ENCODE assay signal across 14 cellular contexts in genomic region chr18:46712406-46712805, GRCh38. TPM values are rescaled to one million over a fixed set of nuclear protein-coding genes. Genes with fewer than 3 reads are reported as not detected.
DNase-seq lines count a peak whose midpoint lies in the region; ATAC-seq and TF ChIP-seq lines count a peak whose summit lies in the region.
"Had no signal": no experiment of that assay in that cellular context is flagged by ENCODE, and none has a peak within 500 bp of the region (broad histone marks: within the 10 kb centered on the region; RNA-seq: fewer than 3 reads in every experiment).

No MANE protein-coding gene starts in this region.

- DNase-seq in LHCN-M2 (ENCODE audit: low read depth) (peak; percentile 66), epidermal melanocyte (ENCODE audit: insufficient read length, low spot score) (peak; percentile 31), nephron progenitor cell (peak; percentile 17), HuH-7.5 (ENCODE audit: low spot score) (no peak), H7 (no peak), NCI-H82 treated with DMSO at 0.1 percent for 48 hours (lab: John Stamatoyannopoulos, UW; ENCODE audit: unreplicated experiment) (no peak)
- DNase-seq: Calu3; effector CD8-positive, alpha-beta T cell; naive thymus-derived CD4-positive, alpha-beta T cell; NCI-H2029 treated with DMSO at 0.1 percent for 48 hours; stimulated activated naive CD4-positive, alpha-beta T cell had no signal

- H3K36me3 ChIP-seq in BLaER1 treated with 17β-estradiol and CSF1 and Interleukin-3, amounts not matched to agents 10 nM and 100 nM: no peaks in the 10 kb centered on the region
- no peaks in the 10 kb centered on the region for H3K36me3 ChIP-seq in H7 (replicated peaks; ENCODE audit: control insufficient read depth, insufficient read depth, low read length)

- H3K27ac ChIP-seq in BLaER1 treated with 17β-estradiol and CSF1 and Interleukin-3, amounts not matched to agents 10 nM and 100 nM: peak overlapping the region in 5 of 11 experiments; percentile 53 to 73 (median 69); a peak in 9 of 22 replicates

- H3K4me2 ChIP-seq in BLaER1 treated with 17β-estradiol and CSF1 and Interleukin-3, amounts not matched to agents 10 nM and 100 nM: peak overlapping the region; percentile 22 to 98 (median 77); a peak in 21 of 22 replicates

- no peaks in the 10 kb centered on the region for H3K27me3 ChIP-seq in BLaER1 treated with 17β-estradiol and CSF1 and Interleukin-3, amounts not matched to agents 10 nM and 100 nM
- no peaks in the 10 kb centered on the region; the same call in 1 of the 2 replicates for H3K27me3 ChIP-seq in H7 (ENCODE audit: control insufficient read depth, insufficient read depth, low read length)

- no peaks in the 10 kb centered on the region for H3K9me3 ChIP-seq in BLaER1 treated with 17β-estradiol and CSF1 and Interleukin-3, amounts not matched to agents 10 nM and 100 nM (replicated peaks in 1 of 11)

- H3K9ac ChIP-seq in BLaER1 treated with 17β-estradiol and CSF1 and Interleukin-3, amounts not matched to agents 10 nM and 100 nM: peak overlapping the region in 2 of 11 experiments; percentile 66 to 70; a peak in 3 of 22 replicates

- H3K36me3 Mint-ChIP-seq in nephron progenitor cell (ENCODE audit: low read depth): no peaks in the 10 kb centered on the region
- H3K36me3 Mint-ChIP-seq: naive thymus-derived CD4-positive, alpha-beta T cell had no signal

- peak overlapping the region in 1 of 10 experiments; percentile 32; a peak in 1 of 20 replicates for H3K4me3 ChIP-seq in BLaER1 treated with 17β-estradiol and CSF1 and Interleukin-3, amounts not matched to agents 10 nM and 100 nM
- H3K4me3 ChIP-seq in H7 (ENCODE audit: insufficient read depth, low read depth, low read length): no peak overlapping the region
- H3K4me3 ChIP-seq: GM12878 had no signal

- H3K27ac Mint-ChIP-seq in nephron progenitor cell: no peak overlapping the region
- H3K27ac Mint-ChIP-seq: naive thymus-derived CD4-positive, alpha-beta T cell had no signal

- ATAC-seq in GM18909 (IDR thresholded peaks at IDR 0.05; ENCODE audit: poor library complexity, unreplicated experiment): no peak
- ATAC-seq: GM12878; naive thymus-derived CD4-positive, alpha-beta T cell had no signal

- H3K9me3 Mint-ChIP-seq in nephron progenitor cell: no peaks in the 10 kb centered on the region
- H3K9me3 Mint-ChIP-seq: naive thymus-derived CD4-positive, alpha-beta T cell had no signal

- peaks cover 40% of the 10 kb centered on the region for H3K27me3 Mint-ChIP-seq in nephron progenitor cell (ENCODE audit: low read depth, poor library complexity)

- no peak overlapping the region for H3K4me3 Mint-ChIP-seq in nephron progenitor cell
- H3K4me3 Mint-ChIP-seq: naive thymus-derived CD4-positive, alpha-beta T cell had no signal

- no peaks in the 10 kb centered on the region for H4K20me1 ChIP-seq in BLaER1 treated with 17β-estradiol and CSF1 and Interleukin-3, amounts not matched to agents 10 nM and 100 nM

- TF ChIP-seq CTCF in nephron progenitor cell (IDR thresholded peaks at IDR 0.05): no peak

- peaks cover 18% of the 10 kb centered on the region for H3K4me1 Mint-ChIP-seq in nephron progenitor cell

- H3K4me1 ChIP-seq in BLaER1 treated with 17β-estradiol and CSF1 and Interleukin-3, amounts not matched to agents 10 nM and 100 nM: peaks cover 29 to 76% (median 69%) of the 10 kb centered on the region in 10 experiments

RNA-seq across cellular contexts. Expression of gene ST8SIA5, which starts 44.4 kb away (rescaled TPM):
- 1.2 and 2.8 TPM in 2 replicates for total RNA-seq in LHCN-M2 (2014; rRNA removed)
- 0.61 TPM for polyA plus RNA-seq in LHCN-M2 (2012)
- 0.38 and 0.52 TPM in 2 replicates for total RNA-seq in H7 (2014; rRNA removed; shearing (Covaris generic))
- total RNA-seq: Calu3 had no signal
- polyA plus RNA-seq: naive thymus-derived CD4-positive, alpha-beta T cell had no signal

RNA-seq across cellular contexts. Expression of gene LOXHD1, which starts 55.4 kb away (rescaled TPM):
- total RNA-seq in LHCN-M2 (2014; rRNA removed): not detected in 2 replicates
- not detected for polyA plus RNA-seq in LHCN-M2 (2012)
- 0.03 and 0.07 TPM in 2 replicates for total RNA-seq in H7 (2014; rRNA removed; shearing (Covaris generic))
- total RNA-seq: Calu3, GM12878 had no signal
- polyA plus RNA-seq: GM12878; naive thymus-derived CD4-positive, alpha-beta T cell had no signal

Comparison
In these comparisons a context has a peak if more than half of its experiments do, and no peak if none do; other contexts are left out.
1. DNase-seq: peak in LHCN-M2 (single experiment), epidermal melanocyte (single experiment) and nephron progenitor cell (single experiment); none in HuH-7.5 (single experiment), H7 (single experiment) and NCI-H82 treated with DMSO at 0.1 percent for 48 hours (single experiment).